1 cellular context compared by ENCODE assay signal in the genomic region with DNA sequence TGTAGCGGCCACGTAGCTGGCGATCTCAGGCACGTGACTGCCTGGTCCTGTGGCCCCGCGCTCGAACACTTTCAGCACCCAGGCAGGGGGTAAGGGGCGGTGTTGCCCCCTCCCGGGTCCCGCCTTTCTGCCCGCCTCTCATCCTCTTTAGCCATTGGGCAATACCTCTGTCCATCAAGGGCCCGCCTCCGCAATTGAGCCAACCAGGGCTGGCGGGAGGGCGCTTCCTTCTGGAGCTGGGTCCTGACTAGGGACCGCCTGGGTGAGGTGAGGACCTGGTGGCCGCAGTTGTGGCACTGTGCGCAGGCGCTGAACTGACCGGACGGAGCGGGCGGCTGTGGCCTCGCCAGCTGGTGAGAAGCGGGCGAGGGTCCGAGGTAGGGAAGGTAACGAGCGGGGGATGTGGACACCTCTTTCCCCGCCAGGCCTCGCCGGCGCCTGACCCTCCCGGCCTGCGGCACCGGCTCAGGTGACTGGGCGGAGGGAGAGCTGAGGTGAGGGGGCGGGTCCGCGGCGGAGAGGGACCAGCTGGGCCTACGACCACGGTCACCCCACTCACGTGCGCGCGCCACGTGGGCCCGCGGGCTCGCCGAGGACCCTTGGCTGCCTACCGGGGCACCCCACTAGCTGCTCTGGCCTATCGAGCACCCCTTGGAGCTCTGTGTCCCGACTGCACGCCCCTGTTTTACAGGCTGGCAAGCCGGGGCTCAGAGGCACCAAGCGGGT.
A peak's percentile ranks its signal among the peaks of the same experiment; 100 is the strongest.
TF ChIP-seq lines count a peak whose summit lies in the region.

A gene with protein sequence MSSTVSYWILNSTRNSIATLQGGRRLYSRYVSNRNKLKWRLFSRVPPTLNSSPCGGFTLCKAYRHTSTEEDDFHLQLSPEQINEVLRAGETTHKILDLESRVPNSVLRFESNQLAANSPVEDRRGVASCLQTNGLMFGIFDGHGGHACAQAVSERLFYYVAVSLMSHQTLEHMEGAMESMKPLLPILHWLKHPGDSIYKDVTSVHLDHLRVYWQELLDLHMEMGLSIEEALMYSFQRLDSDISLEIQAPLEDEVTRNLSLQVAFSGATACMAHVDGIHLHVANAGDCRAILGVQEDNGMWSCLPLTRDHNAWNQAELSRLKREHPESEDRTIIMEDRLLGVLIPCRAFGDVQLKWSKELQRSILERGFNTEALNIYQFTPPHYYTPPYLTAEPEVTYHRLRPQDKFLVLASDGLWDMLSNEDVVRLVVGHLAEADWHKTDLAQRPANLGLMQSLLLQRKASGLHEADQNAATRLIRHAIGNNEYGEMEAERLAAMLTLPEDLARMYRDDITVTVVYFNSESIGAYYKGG (plus strand): TSS at position 228 of the 726 bp plus-strand sequence. CDS start 3,770 bp downstream, outside the sequence.

TF ChIP-seq in HepG2, 621 proteins besides CTCF, POLR2A, EP300 and RAD21 (continued from another document and continues in another):
- TF ChIP-seq, protein P1, sequence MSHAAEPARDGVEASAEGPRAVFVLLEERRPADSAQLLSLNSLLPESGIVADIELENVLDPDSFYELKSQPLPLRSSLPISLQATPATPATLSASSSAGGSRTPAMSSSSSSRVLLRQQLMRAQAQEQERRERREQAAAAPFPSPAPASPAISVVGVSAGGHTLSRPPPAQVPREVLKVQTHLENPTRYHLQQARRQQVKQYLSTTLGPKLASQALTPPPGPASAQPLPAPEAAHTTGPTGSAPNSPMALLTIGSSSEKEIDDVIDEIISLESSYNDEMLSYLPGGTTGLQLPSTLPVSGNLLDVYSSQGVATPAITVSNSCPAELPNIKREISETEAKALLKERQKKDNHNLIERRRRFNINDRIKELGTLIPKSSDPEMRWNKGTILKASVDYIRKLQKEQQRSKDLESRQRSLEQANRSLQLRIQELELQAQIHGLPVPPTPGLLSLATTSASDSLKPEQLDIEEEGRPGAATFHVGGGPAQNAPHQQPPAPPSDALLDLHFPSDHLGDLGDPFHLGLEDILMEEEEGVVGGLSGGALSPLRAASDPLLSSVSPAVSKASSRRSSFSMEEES (CRISPR knock-in tag; IDR thresholded peaks at IDR 0.05), result peak; percentile 44
- no peak; the same call in 1 of the 2 replicates for TF ChIP-seq ZSCAN31 (CRISPR knock-in tag; IDR thresholded peaks at IDR 0.05; ENCODE audit: low read depth)
- peak; percentile 44; the same call in 1 of the 2 replicates for TF ChIP-seq ZNF644 (CRISPR knock-in tag; IDR thresholded peaks at IDR 0.05; ENCODE audit: low read depth)
- peak; percentile 72; the same call in 1 of the 2 replicates for TF ChIP-seq ZC3H4 (CRISPR knock-in tag; IDR thresholded peaks at IDR 0.05; ENCODE audit: borderline replicate concordance)
- no peak for TF ChIP-seq ZNF326 (CRISPR knock-in tag; IDR thresholded peaks at IDR 0.05; ENCODE audit: borderline replicate concordance)
- TF ChIP-seq RFXAP (CRISPR knock-in tag; IDR thresholded peaks at IDR 0.05; ENCODE audit: borderline replicate concordance), result peak; percentile 85
- TF ChIP-seq, protein P2, sequence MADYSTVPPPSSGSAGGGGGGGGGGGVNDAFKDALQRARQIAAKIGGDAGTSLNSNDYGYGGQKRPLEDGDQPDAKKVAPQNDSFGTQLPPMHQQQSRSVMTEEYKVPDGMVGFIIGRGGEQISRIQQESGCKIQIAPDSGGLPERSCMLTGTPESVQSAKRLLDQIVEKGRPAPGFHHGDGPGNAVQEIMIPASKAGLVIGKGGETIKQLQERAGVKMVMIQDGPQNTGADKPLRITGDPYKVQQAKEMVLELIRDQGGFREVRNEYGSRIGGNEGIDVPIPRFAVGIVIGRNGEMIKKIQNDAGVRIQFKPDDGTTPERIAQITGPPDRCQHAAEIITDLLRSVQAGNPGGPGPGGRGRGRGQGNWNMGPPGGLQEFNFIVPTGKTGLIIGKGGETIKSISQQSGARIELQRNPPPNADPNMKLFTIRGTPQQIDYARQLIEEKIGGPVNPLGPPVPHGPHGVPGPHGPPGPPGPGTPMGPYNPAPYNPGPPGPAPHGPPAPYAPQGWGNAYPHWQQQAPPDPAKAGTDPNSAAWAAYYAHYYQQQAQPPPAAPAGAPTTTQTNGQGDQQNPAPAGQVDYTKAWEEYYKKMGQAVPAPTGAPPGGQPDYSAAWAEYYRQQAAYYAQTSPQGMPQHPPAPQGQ (CRISPR knock-in tag; IDR thresholded peaks at IDR 0.05; ENCODE audit: borderline replicate concordance), result no peak
- 0 out of 2 replicates have a peak, but pooled peaks have one; percentile 73 for TF ChIP-seq TBP (CRISPR knock-in tag; IDR thresholded peaks at IDR 0.05)
- TF ChIP-seq, protein P3, sequence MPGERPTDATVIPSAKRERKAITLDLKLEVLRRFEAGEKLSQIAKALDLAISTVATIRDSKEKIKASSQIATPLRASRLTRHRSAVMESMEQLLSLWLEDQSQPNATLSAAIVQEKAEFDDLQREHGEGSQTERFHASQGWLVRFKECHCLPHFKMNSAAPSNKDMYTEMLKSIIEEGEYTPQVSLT (CRISPR knock-in tag; IDR thresholded peaks at IDR 0.05; ENCODE audit: borderline replicate concordance, low read depth), result peak; percentile 65; the same call in 1 of the 2 replicates
- TF ChIP-seq, protein P4, sequence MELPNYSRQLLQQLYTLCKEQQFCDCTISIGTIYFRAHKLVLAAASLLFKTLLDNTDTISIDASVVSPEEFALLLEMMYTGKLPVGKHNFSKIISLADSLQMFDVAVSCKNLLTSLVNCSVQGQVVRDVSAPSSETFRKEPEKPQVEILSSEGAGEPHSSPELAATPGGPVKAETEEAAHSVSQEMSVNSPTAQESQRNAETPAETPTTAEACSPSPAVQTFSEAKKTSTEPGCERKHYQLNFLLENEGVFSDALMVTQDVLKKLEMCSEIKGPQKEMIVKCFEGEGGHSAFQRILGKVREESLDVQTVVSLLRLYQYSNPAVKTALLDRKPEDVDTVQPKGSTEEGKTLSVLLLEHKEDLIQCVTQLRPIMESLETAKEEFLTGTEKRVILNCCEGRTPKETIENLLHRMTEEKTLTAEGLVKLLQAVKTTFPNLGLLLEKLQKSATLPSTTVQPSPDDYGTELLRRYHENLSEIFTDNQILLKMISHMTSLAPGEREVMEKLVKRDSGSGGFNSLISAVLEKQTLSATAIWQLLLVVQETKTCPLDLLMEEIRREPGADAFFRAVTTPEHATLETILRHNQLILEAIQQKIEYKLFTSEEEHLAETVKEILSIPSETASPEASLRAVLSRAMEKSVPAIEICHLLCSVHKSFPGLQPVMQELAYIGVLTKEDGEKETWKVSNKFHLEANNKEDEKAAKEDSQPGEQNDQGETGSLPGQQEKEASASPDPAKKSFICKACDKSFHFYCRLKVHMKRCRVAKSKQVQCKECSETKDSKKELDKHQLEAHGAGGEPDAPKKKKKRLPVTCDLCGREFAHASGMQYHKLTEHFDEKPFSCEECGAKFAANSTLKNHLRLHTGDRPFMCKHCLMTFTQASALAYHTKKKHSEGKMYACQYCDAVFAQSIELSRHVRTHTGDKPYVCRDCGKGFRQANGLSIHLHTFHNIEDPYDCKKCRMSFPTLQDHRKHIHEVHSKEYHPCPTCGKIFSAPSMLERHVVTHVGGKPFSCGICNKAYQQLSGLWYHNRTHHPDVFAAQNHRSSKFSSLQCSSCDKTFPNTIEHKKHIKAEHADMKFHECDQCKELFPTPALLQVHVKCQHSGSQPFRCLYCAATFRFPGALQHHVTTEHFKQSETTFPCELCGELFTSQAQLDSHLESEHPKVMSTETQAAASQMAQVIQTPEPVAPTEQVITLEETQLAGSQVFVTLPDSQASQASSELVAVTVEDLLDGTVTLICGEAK (IDR thresholded peaks at IDR 0.05), result no peak
- TF ChIP-seq, protein P4 (CRISPR knock-in tag; IDR thresholded peaks at IDR 0.05), result peak; percentile 93
- TF ChIP-seq TGIF2 (CRISPR knock-in tag; IDR thresholded peaks at IDR 0.05), result no peak; the same call in none of the 2 replicates
- TF ChIP-seq ZMYM4 (CRISPR knock-in tag; IDR thresholded peaks at IDR 0.05), result peak; percentile 73
- peak; percentile 30; the same call in 1 of the 2 replicates for TF ChIP-seq ZNF816 (CRISPR knock-in tag; IDR thresholded peaks at IDR 0.05; ENCODE audit: borderline replicate concordance)
- peak; percentile 22; the same call in 1 of the 2 replicates for TF ChIP-seq KDM5A (IDR thresholded peaks at IDR 0.05; ENCODE audit: borderline replicate concordance, low read length)
- TF ChIP-seq YEATS2 (CRISPR knock-in tag; IDR thresholded peaks at IDR 0.05; ENCODE audit: borderline replicate concordance), result peak; percentile 87
- TF ChIP-seq FOXP1 (IDR thresholded peaks at IDR 0.05), result no peak
- TF ChIP-seq FOXP1 (CRISPR knock-in tag; IDR thresholded peaks at IDR 0.05), result peak; percentile 25; the same call in 1 of the 2 replicates
- TF ChIP-seq PHF8 (CRISPR knock-in tag; IDR thresholded peaks at IDR 0.05), result peak; percentile 99
- no peak for TF ChIP-seq PTBP1 (IDR thresholded peaks at IDR 0.05; ENCODE audit: low read depth, low read length, poor library complexity, severe bottlenecking)
- TF ChIP-seq ARNT2 (CRISPR knock-in tag; IDR thresholded peaks at IDR 0.05; ENCODE audit: low read depth), result peak; percentile 79; the same call in 1 of the 2 replicates
- TF ChIP-seq STAT5B (CRISPR knock-in tag; IDR thresholded peaks at IDR 0.05), result no peak
- peak; percentile 69; the same call in 1 of the 2 replicates for TF ChIP-seq BRCA1 (CRISPR knock-in tag; IDR thresholded peaks at IDR 0.05)
- TF ChIP-seq, protein P5, sequence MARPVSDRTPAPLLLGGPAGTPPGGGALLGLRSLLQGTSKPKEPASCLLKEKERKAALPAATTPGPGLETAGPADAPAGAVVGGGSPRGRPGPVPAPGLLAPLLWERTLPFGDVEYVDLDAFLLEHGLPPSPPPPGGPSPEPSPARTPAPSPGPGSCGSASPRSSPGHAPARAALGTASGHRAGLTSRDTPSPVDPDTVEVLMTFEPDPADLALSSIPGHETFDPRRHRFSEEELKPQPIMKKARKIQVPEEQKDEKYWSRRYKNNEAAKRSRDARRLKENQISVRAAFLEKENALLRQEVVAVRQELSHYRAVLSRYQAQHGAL (CRISPR knock-in tag; IDR thresholded peaks at IDR 0.05; ENCODE audit: not compliant biosample characterization), result peak; percentile 92
- TF ChIP-seq MAFK (conservative IDR thresholded peaks at IDR 0.05 in 1 of 2, IDR thresholded peaks at IDR 0.05 in 1 of 2; ENCODE audit: low read length in 2 of 2), result no peak
- TF ChIP-seq, protein P6, sequence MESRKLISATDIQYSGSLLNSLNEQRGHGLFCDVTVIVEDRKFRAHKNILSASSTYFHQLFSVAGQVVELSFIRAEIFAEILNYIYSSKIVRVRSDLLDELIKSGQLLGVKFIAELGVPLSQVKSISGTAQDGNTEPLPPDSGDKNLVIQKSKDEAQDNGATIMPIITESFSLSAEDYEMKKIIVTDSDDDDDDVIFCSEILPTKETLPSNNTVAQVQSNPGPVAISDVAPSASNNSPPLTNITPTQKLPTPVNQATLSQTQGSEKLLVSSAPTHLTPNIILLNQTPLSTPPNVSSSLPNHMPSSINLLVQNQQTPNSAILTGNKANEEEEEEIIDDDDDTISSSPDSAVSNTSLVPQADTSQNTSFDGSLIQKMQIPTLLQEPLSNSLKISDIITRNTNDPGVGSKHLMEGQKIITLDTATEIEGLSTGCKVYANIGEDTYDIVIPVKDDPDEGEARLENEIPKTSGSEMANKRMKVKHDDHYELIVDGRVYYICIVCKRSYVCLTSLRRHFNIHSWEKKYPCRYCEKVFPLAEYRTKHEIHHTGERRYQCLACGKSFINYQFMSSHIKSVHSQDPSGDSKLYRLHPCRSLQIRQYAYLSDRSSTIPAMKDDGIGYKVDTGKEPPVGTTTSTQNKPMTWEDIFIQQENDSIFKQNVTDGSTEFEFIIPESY (CRISPR knock-in tag; IDR thresholded peaks at IDR 0.05), result no peak; the same call in 1 of the 2 replicates
- TF ChIP-seq GZF1 (CRISPR knock-in tag; IDR thresholded peaks at IDR 0.05), result 0 out of 2 replicates have a peak, but pooled peaks have one; percentile 80
- peak; percentile 95; the same call in 1 of the 2 replicates for TF ChIP-seq ZMYM2 (CRISPR knock-in tag; IDR thresholded peaks at IDR 0.05)
- peak; percentile 93 for TF ChIP-seq ZNF501 (CRISPR knock-in tag; IDR thresholded peaks at IDR 0.05)
- TF ChIP-seq SUZ12 (IDR thresholded peaks at IDR 0.05; ENCODE audit: low read depth, low read length), result no peak
- TF ChIP-seq KDM3A (CRISPR knock-in tag; IDR thresholded peaks at IDR 0.05; ENCODE audit: low read depth), result peak; percentile 86; the same call in 1 of the 2 replicates
